ENCODE assay signal across 8 cellular contexts in the genomic region with DNA sequence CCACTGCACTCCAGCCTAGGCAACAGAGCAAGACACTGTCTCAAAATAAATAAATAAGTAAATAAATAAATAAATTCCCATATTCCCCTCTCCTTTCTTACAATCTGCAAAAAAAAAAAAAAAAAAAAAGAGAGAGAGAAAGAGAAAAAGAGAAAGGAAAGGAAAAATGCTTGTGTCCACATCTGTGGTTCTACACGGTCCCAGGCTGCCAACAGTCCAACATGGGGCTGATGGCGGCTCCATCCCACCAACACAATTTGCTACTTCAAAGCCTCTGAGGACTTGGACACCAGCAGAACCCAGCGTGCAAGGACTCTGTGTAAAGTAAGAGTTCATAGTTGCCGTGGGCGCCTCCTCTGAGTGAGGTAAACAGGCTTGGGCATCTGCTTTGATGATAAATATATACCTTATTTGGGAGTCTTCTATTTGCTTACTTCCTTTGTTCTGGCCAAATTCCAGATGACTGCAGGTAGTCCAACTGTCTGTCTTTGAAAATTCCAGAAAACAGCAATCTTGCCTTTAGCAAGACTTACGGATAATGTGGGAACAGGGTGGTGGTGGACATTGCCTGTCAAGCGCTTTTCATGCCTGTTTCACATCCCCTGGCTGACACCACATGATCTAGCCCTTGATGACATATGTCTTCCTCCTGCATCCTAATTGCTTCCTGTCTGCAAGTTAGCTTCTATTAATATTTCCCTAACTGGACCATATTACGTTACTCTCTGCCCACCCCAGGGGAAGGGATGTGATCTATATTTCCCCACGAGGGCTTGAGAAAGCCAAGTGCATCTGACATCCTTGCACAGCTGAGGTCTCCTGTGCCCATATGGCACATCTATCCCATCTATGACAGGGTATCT. TPM values are rescaled to one million over a fixed set of nuclear protein-coding genes. Genes with fewer than 3 reads are reported as not detected.
DNase-seq lines count a peak whose midpoint lies in the region; ATAC-seq and TF ChIP-seq lines count a peak whose summit lies in the region.

No MANE protein-coding gene starts in this region.

- H3K23ac ChIP-seq in neuronal stem cell (ENCODE audit: low read depth, low read length, poor library complexity) = no peak overlapping the region

- H3K27ac ChIP-seq in C4-2B (peak overlapping the region; percentile 5), neuronal stem cell (replicated peaks; ENCODE audit: low read length) (no peak overlapping the region)

- H3K27ac Mint-ChIP-seq in central memory CD8-positive, alpha-beta T cell (ENCODE audit: low read depth) = peak overlapping the region; percentile 23

- no peak overlapping the region for H2BK120ac ChIP-seq in neuronal stem cell (ENCODE audit: low read depth, low read length)

- no peak overlapping the region for H3K14ac ChIP-seq in neuronal stem cell (ENCODE audit: low read length)

- H3K36me3 ChIP-seq in neuronal stem cell (replicated peaks in 1 of 2; ENCODE audit: control insufficient read depth in 2 of 2, insufficient read depth in 2 of 2, low read length in 2 of 2) = no peaks in the 10 kb centered on the region

- TF ChIP-seq CTCF in C4-2B (conservative IDR thresholded peaks at IDR 0.05) = no peak

- no peak overlapping the region for H4K91ac ChIP-seq in neuronal stem cell (ENCODE audit: low read depth, low read length, poor library complexity)

- H3K9me3 ChIP-seq in neuronal stem cell (replicated peaks in 1 of 2; ENCODE audit: control insufficient read depth in 2 of 2, insufficient read depth in 1 of 2, low read depth in 1 of 2, low read length in 2 of 2) = peaks cover 0 to 3% of the 10 kb centered on the region in 2 donors

- no peak overlapping the region for H2BK12ac ChIP-seq in neuronal stem cell (ENCODE audit: low read length)

- H3K9me3 Mint-ChIP-seq in central memory CD8-positive, alpha-beta T cell = no peaks in the 10 kb centered on the region

- peaks cover 3 to 4% of the 10 kb centered on the region in 2 donors for H3K4me1 ChIP-seq in neuronal stem cell (ENCODE audit: control insufficient read depth in 2 of 2, insufficient read depth in 1 of 2, low read depth in 1 of 2, low read length in 2 of 2)

- H4K8ac ChIP-seq in neuronal stem cell (ENCODE audit: low read depth, low read length) = no peak overlapping the region

- no peak overlapping the region for H2BK15ac ChIP-seq in neuronal stem cell (ENCODE audit: low read length)

- H3K27me3 Mint-ChIP-seq in central memory CD8-positive, alpha-beta T cell = no peaks in the 10 kb centered on the region

- no peak overlapping the region for H2BK5ac ChIP-seq in neuronal stem cell (ENCODE audit: low read length)

- peaks cover 53% of the 10 kb centered on the region for H3K36me3 Mint-ChIP-seq in central memory CD8-positive, alpha-beta T cell (ENCODE audit: insufficient read depth)

- no peak overlapping the region for H3K9ac ChIP-seq in neuronal stem cell (ENCODE audit: low read depth, low read length, poor library complexity)

- WGBS in neuronal stem cell (ENCODE audit: extremely low coverage in 2 of 2, insufficient read length in 2 of 2, insufficient replicate concordance in 1 of 2), 2 donors = no CpG with 5 or more reads among the region's 9 CpGs

- no peak overlapping the region for H2AFZ ChIP-seq in neuronal stem cell (ENCODE audit: low read length)

- ATAC-seq in GM19023 (IDR thresholded peaks at IDR 0.05; ENCODE audit: unreplicated experiment) (peak; percentile 48), HG03442 (IDR thresholded peaks at IDR 0.05; ENCODE audit: unreplicated experiment) (peak; percentile 58), HG02885 (IDR thresholded peaks at IDR 0.05; ENCODE audit: poor library complexity, unreplicated experiment) (no peak)
- ATAC-seq in central memory CD8-positive, alpha-beta T cell (replicated peaks; ENCODE audit: extremely low read depth, poor library complexity, severe bottlenecking) = no peak

- H3K27me3 ChIP-seq in neuronal stem cell (ENCODE audit: control insufficient read depth in 3 of 3, insufficient read depth in 3 of 3, low read depth in 1 of 3, low read length in 3 of 3) = no peaks in the 10 kb centered on the region

- no peak overlapping the region for H3K4ac ChIP-seq in neuronal stem cell (ENCODE audit: low read length)

- H3K4me3 Mint-ChIP-seq in central memory CD8-positive, alpha-beta T cell = peak overlapping the region; percentile 62

- H3K18ac ChIP-seq in neuronal stem cell (ENCODE audit: low read length) = no peak overlapping the region

- H3K79me1 ChIP-seq in neuronal stem cell (ENCODE audit: low read depth, low read length) = peaks cover 3% of the 10 kb centered on the region

- H2AK5ac ChIP-seq in neuronal stem cell (ENCODE audit: low read depth, low read length) = no peak overlapping the region

- no peak overlapping the region for H3K4me2 ChIP-seq in neuronal stem cell (ENCODE audit: insufficient read depth, low read length, poor library complexity, severe bottlenecking)

- peaks cover 82% of the 10 kb centered on the region for H3K4me1 Mint-ChIP-seq in central memory CD8-positive, alpha-beta T cell

- DNase-seq in central memory CD8-positive, alpha-beta T cell (ENCODE audit: low spot score in 2 of 2) = no peak
- DNase-seq in stimulated activated CD4-positive, alpha-beta T cell treated with anti-CD3 and anti-CD28 coated beads, Interleukin-4, amount 100 ng/mL, for 24 hours = no peak
- no peak for DNase-seq in DMS153 (lab: John Stamatoyannopoulos, UW)
- DNase-seq in neuronal stem cell (ENCODE audit: low spot score) = no peak

- H3K4me3 ChIP-seq in neuronal stem cell (ENCODE audit: low read length in 2 of 2) = no peak overlapping the region

RNA-seq across cellular contexts. Expression of a gene that starts 10.1 kb away (rescaled TPM):
- polyA plus RNA-seq in neuronal stem cell (2013, experiment 1 of 2) = 85.6 TPM
- polyA plus RNA-seq in neuronal stem cell (2013, experiment 2 of 2) = 87.4 TPM

Comparison
In these comparisons a context has a peak if more than half of its experiments do, and no peak if none do; other contexts are left out.
1. ATAC-seq: peak in GM19023 (single experiment) and HG03442 (single experiment); none in central memory CD8-positive, alpha-beta T cell (single experiment) and HG02885 (single experiment).